ENCODE assay signal across 8 cellular contexts in the genomic region with DNA sequence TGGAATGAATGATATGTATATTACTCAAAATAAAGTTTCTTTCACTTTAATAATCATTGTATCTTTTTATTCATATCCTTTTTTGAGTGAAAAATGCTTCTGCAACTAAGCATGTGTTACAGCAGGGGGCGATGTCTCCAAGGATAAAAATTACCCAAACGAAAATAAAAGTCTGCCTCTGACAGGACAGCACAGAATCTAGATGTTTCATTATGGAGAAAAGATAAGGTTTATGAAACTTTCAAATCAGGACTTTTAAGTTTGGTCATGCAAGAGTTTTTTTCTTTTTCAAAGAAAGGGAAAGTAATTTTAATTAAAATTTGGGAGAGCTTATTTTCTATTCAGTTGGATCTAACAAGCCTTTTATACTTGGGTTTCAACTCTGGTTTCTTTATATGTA. TPM values are rescaled to one million over a fixed set of nuclear protein-coding genes. Genes with fewer than 3 reads are reported as not detected.
A peak's percentile ranks its signal among the peaks of the same experiment; 100 is the strongest.
DNase-seq lines count a peak whose midpoint lies in the region; ATAC-seq, FAIRE-seq and TF ChIP-seq lines count a peak whose summit lies in the region.

No MANE protein-coding gene starts in this region.

- CTCF ChIA-PET in MCF 10A (lab: Yijun Ruan, JAX): interaction anchor here (0.5 to 6.1 kb wide), 57 partner anchors 9 to 556 kb away, joined by 3 to 108 read pairs (median 4); a partner anchor contains a TSS

- H3K27ac ChIP-seq in DOHH2 (ENCODE audit: low read depth, low read length): no peak overlapping the region
- no peak overlapping the region for H3K27ac ChIP-seq in suprapubic skin

- peaks cover 69% of the 10 kb centered on the region for H3K36me3 Mint-ChIP-seq in MCF 10A (ENCODE audit: insufficient read depth, unreplicated experiment)

- no TSS peak for BruUV-seq in MCF 10A (replicated peaks; lab: Mats Ljungman, UMichigan)

- TF ChIP-seq EP300 in suprapubic skin (IDR thresholded peaks at IDR 0.05): no peak

- FAIRE-seq in A204.1 (lab: Jason Lieb, UNC): peak; percentile 100

- H3K4me1 ChIP-seq in DOHH2 (ENCODE audit: control insufficient read depth, low read length) (no peaks in the 10 kb centered on the region), suprapubic skin (peaks cover 8% of the 10 kb centered on the region)

- peak overlapping the region; percentile 96 for H3K27ac Mint-ChIP-seq in MCF 10A (ENCODE audit: low read depth, unreplicated experiment)

- H3K79me2 ChIP-seq in DOHH2 (ENCODE audit: control insufficient read depth, low read length): no peaks in the 10 kb centered on the region

- no peak overlapping the region for H3K4me3 ChIP-seq in DOHH2 (ENCODE audit: low read length)
- no peak overlapping the region for H3K4me3 ChIP-seq in suprapubic skin

- peaks cover 5% of the 10 kb centered on the region; the same call in 1 of the 2 replicates for H3K36me3 ChIP-seq in DOHH2 (ENCODE audit: control insufficient read depth, low read length)
- H3K36me3 ChIP-seq in suprapubic skin: peaks cover 3% of the 10 kb centered on the region

- H3K27me3 Mint-ChIP-seq in MCF 10A (ENCODE audit: insufficient read depth, unreplicated experiment): no peaks in the 10 kb centered on the region

- peaks cover 39% of the 10 kb centered on the region for H3K4me1 Mint-ChIP-seq in MCF 10A (ENCODE audit: insufficient read depth, unreplicated experiment)

- ATAC-seq in HG02884 (IDR thresholded peaks at IDR 0.05; ENCODE audit: unreplicated experiment): peak; percentile 41
- ATAC-seq in GM21360 (IDR thresholded peaks at IDR 0.05; ENCODE audit: unreplicated experiment): no peak

- peaks cover 10% of the 10 kb centered on the region for H3K9me3 Mint-ChIP-seq in MCF 10A (ENCODE audit: unreplicated experiment)

- H4K20me1 ChIP-seq in DOHH2 (ENCODE audit: control insufficient read depth, insufficient read depth, low read depth, low read length): no peaks in the 10 kb centered on the region

- intact Hi-C loops in MCF 10A (cut with micrococcal nuclease): loop anchor here (1.0 to 5.0 kb wide), 6 partner anchors 97 to 551 kb away; a partner anchor contains a TSS

- TF ChIP-seq CTCF in DOHH2 (IDR thresholded peaks at IDR 0.05; ENCODE audit: low read depth, low read length, poor library complexity, severe bottlenecking): peak; percentile 81
- TF ChIP-seq CTCF in MCF 10A (IDR thresholded peaks at IDR 0.05; ENCODE audit: unreplicated experiment): peak; percentile 76
- TF ChIP-seq CTCF in suprapubic skin (IDR thresholded peaks at IDR 0.05): peak; percentile 66 to 94

- 1% methylated on average over 2 of the region's 2 CpGs for WGBS in suprapubic skin

- POLR2A ChIA-PET in MCF 10A (lab: Yijun Ruan, JAX): interaction anchor here (0.6 to 5.9 kb wide), 38 partner anchors 9 to 539 kb away, joined by 3 to 128 read pairs (median 6); a partner anchor contains a TSS

- H3F3A ChIP-seq in DOHH2 (ENCODE audit: control insufficient read depth, insufficient read depth): no peaks in the 10 kb centered on the region

- no peak overlapping the region for H3K4me2 ChIP-seq in DOHH2 (ENCODE audit: low read length)

- H3K27me3 ChIP-seq in DOHH2 (ENCODE audit: control insufficient read depth, low read length) (no peaks in the 10 kb centered on the region), suprapubic skin (no peaks in the 10 kb centered on the region)

- TF ChIP-seq POLR2A in suprapubic skin (IDR thresholded peaks at IDR 0.05): no peak

- H3K9me3 ChIP-seq in DOHH2 (ENCODE audit: control insufficient read depth, insufficient read depth, low read length) (no peaks in the 10 kb centered on the region), suprapubic skin (no peaks in the 10 kb centered on the region)

- H3K4me3 Mint-ChIP-seq in MCF 10A (ENCODE audit: unreplicated experiment): no peak overlapping the region

- no peaks in the 10 kb centered on the region for H3K9me2 ChIP-seq in DOHH2 (replicated peaks; ENCODE audit: control insufficient read depth, low read length)

- DNase-seq in OCI-M2 (lab: John Stamatoyannopoulos, UW; ENCODE audit: unreplicated experiment) (peak; percentile 27), MCF 10A (ENCODE audit: unreplicated experiment) (peak; percentile 71), kidney glomerular epithelial cell (lab: John Stamatoyannopoulos, UW) (peak; percentile 62), suprapubic skin (ENCODE audit: low spot score in 2 of 2) (no peak)

RNA-seq across cellular contexts. Expression of a gene that starts 48.4 kb away (rescaled TPM):
- total RNA-seq in MCF 10A (2022): 150 and 162 TPM in 2 replicates
- total RNA-seq in suprapubic skin: 10 to 100 TPM; 44.3 to 66.0 (median 57.5) TPM

Comparison
In these comparisons a context has a peak if more than half of its experiments do, and no peak if none do; other contexts are left out.
1. DNase-seq: peak in OCI-M2 (single experiment), MCF 10A (single experiment) and kidney glomerular epithelial cell (single experiment); none in suprapubic skin (0 of 2).
2. Peak in every context shown above with its lines, with median percentiles within 50 percentile points of each other: CTCF ChIP-seq.